ENCODE assay signal across 20 cellular contexts in the genomic region with DNA sequence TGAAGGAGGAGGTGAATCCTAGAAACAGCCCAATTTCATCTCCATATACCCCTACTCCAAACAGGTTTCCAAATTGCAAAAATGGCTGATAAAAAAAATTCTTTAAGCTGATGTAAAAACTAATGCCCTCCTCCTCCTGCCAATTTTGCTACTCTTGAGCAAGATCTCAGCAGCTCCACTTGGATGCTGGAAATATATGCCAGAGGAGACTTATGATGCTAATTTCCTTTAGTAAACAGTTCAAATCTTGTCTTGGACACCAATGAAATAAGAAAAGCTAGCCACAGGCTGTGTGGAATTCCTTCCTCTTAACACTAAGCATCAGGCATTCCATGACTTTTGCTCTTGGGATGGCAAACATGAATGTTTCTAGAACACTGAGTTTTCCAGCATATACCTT.
A peak's percentile ranks its signal among the peaks of the same experiment; 100 is the strongest.
DNase-seq lines count a peak whose midpoint lies in the region; ATAC-seq and TF ChIP-seq lines count a peak whose summit lies in the region.
"Had no signal": no experiment of that assay in that cellular context is flagged by ENCODE, and none has a peak within 500 bp of the region (broad histone marks: within the 10 kb centered on the region; RNA-seq: fewer than 3 reads in every experiment).

No MANE protein-coding gene starts in this region.

- in situ Hi-C loops in GM23248 (cut with MboI) (no loop called here), transverse colon (cut with MboI; ENCODE audit: low pct_ligation_motif_present in 1 of 4, low pct_unique_long_range_greater_than_20kb in 1 of 4, low sequenced_read_pairs in 3 of 4) (no loop called here)

- no peaks in the 10 kb centered on the region for H3F3A ChIP-seq in GM23248 (ENCODE audit: insufficient read depth)
- H3F3A ChIP-seq in GM23338 (replicated peaks; ENCODE audit: low read depth), result no peaks in the 10 kb centered on the region

- no peaks in the 10 kb centered on the region for H3K36me3 Mint-ChIP-seq in GM23338 (ENCODE audit: low read depth)
- H3K36me3 Mint-ChIP-seq: CD8-positive, alpha-beta memory T cell had no signal

- H3K9me3 ChIP-seq in GM23248 (ENCODE audit: low read depth) (no peaks in the 10 kb centered on the region), transverse colon (no peaks in the 10 kb centered on the region)
- H3K9me3 ChIP-seq: MG63 had no signal

- H3K79me2 ChIP-seq in GM23248 (ENCODE audit: insufficient read depth) (peaks cover 10% of the 10 kb centered on the region), GM23338 (replicated peaks; ENCODE audit: insufficient read depth) (peaks cover 14% of the 10 kb centered on the region)

- no peaks in the 10 kb centered on the region for H3K27me3 Mint-ChIP-seq in GM23338 (ENCODE audit: insufficient read depth, low read depth, poor library complexity)

- no peak for ATAC-seq in GM23338
- no peak for ATAC-seq in left ventricle myocardium superior
- ATAC-seq in HG03354 (IDR thresholded peaks at IDR 0.05; ENCODE audit: poor library complexity, severe bottlenecking, unreplicated experiment), result no peak
- no peak for ATAC-seq in GM18873 (IDR thresholded peaks at IDR 0.05; ENCODE audit: low FRiP score, unreplicated experiment)

- H3K9ac ChIP-seq in GM23248, result no peak overlapping the region

- no peak overlapping the region for H3K4me3 Mint-ChIP-seq in GM23338
- H3K4me3 Mint-ChIP-seq: CD8-positive, alpha-beta memory T cell had no signal

- no peaks in the 10 kb centered on the region for H3K9me2 ChIP-seq in GM23248 (ENCODE audit: insufficient read depth)
- H3K9me2 ChIP-seq in GM23338 (ENCODE audit: insufficient read depth), result 0 out of 2 replicates have a peak, but pooled peaks cover 4% of the 10 kb centered on the region

- no peaks in the 10 kb centered on the region for H3K9me3 Mint-ChIP-seq in GM23338
- H3K9me3 Mint-ChIP-seq: CD8-positive, alpha-beta memory T cell had no signal

- H3K27me3 ChIP-seq in GM23248 (replicated peaks; ENCODE audit: insufficient read depth) (no peaks in the 10 kb centered on the region), transverse colon (no peaks in the 10 kb centered on the region), GM23338 (ENCODE audit: insufficient read depth) (no peaks in the 10 kb centered on the region)
- H3K27me3 ChIP-seq: MG63 had no signal

- H3K27ac Mint-ChIP-seq in GM23338, result no peak overlapping the region

- TF ChIP-seq POLR2A in transverse colon (IDR thresholded peaks at IDR 0.05), result no peak

- TF ChIP-seq EP300 in transverse colon (IDR thresholded peaks at IDR 0.05; ENCODE audit: low read depth), result no peak

- H3K36me3 ChIP-seq in GM23248 (ENCODE audit: low read depth) (no peaks in the 10 kb centered on the region), transverse colon (no peaks in the 10 kb centered on the region), GM23338 (ENCODE audit: insufficient read depth) (no peaks in the 10 kb centered on the region)
- H3K36me3 ChIP-seq: MG63 had no signal

- H3K4me2 ChIP-seq in GM23248 (ENCODE audit: unreplicated experiment) (no peak overlapping the region), GM23338 (no peak overlapping the region)

- intact Hi-C loops in transverse colon (cut with DNase I; ENCODE audit: low total_unique reads) (no loop called here), left ventricle myocardium superior (cut with micrococcal nuclease) (no loop called here)

- H3K4me3 ChIP-seq in GM23248 (no peak overlapping the region), fibroblast of pulmonary artery (replicated peaks; ENCODE audit: low read depth, low read length) (no peak overlapping the region), transverse colon (no peak overlapping the region), GM23338 (no peak overlapping the region)
- H3K4me3 ChIP-seq: MG63 had no signal

- H4K20me1 ChIP-seq in GM23248 (ENCODE audit: insufficient read depth) (no peaks in the 10 kb centered on the region), GM23338 (replicated peaks; ENCODE audit: insufficient read depth) (peaks cover 4% of the 10 kb centered on the region)

- H2AFZ ChIP-seq in GM23248, result no peak overlapping the region
- no peak overlapping the region for H2AFZ ChIP-seq in GM23338

- H3K4me1 ChIP-seq in GM23248 (ENCODE audit: insufficient read depth) (no peaks in the 10 kb centered on the region; the same call in 1 of the 2 replicates), transverse colon (peaks cover 7 to 24% (median 17%) of the 10 kb centered on the region in 4 donors), GM23338 (ENCODE audit: insufficient read depth) (peaks cover 10% of the 10 kb centered on the region; the same call in 1 of the 2 replicates)

- TF ChIP-seq CTCF in fibroblast of pulmonary artery (IDR thresholded peaks at IDR 0.05; ENCODE audit: low read length, missing control alignments) (no peak), transverse colon (IDR thresholded peaks at IDR 0.05) (no peak), GM23338 (conservative IDR thresholded peaks at IDR 0.05; ENCODE audit: low read depth in 2 of 2) (no peak)

- H3K4me1 Mint-ChIP-seq in GM23338, result peaks cover 13% of the 10 kb centered on the region

- DNase-seq in GM23248 (peak; percentile 20), fibroblast of pulmonary artery (ENCODE audit: low read depth) (peak; percentile 23), transverse colon (no peak), GM23338 (ENCODE audit: low spot score) (no peak), left ventricle myocardium superior (no peak)
- DNase-seq: Calu3; CD8-positive, alpha-beta memory T cell; GDM1; H7; MG63; NCI-H1417 treated with DMSO at 0.1 percent for 48 hours; NCI-H187; NCI-H446 treated with DMSO at 0.1 percent for 48 hours; NCI-H526 treated with DMSO at 0.1 percent for 48 hours; OCI-M1; Right ventricle myocardium superior had no signal

- H3K27ac ChIP-seq in GM23248 (no peak overlapping the region), cingulate gyrus (ENCODE audit: low read depth, low read length) (peak overlapping the region; percentile 76), transverse colon (peak overlapping the region in 3 of 4 donors; percentile 36 to 68 (median 38)), GM23338 (ENCODE audit: low read depth) (no peak overlapping the region)
- H3K27ac ChIP-seq: C4-2B had no signal

TF ChIP-seq in GM23338, 12 proteins besides CTCF, POLR2A, EP300 and RAD21 (continues in another document):
- TF ChIP-seq EZH2phosphoT487 (IDR thresholded peaks at IDR 0.05; ENCODE audit: unreplicated experiment) (no peak), POLR2AphosphoS5 (IDR thresholded peaks at IDR 0.05; ENCODE audit: low read depth) (no peak), EZH2 (IDR thresholded peaks at IDR 0.05; ENCODE audit: low read depth, unreplicated experiment) (no peak), ZNF114 (CRISPR knock-in tag; IDR thresholded peaks at IDR 0.05) (no peak), ZNF331 (CRISPR knock-in tag; IDR thresholded peaks at IDR 0.05; ENCODE audit: low read depth) (no peak), REST (IDR thresholded peaks at IDR 0.05; ENCODE audit: unreplicated experiment) (no peak), ETS1 (IDR thresholded peaks at IDR 0.05) (no peak), NANOG (IDR thresholded peaks at IDR 0.05; ENCODE audit: borderline replicate concordance) (no peak), CREB1 (CRISPR knock-in tag; IDR thresholded peaks at IDR 0.05; ENCODE audit: low read depth) (no peak), JUNB (IDR thresholded peaks at IDR 0.05; ENCODE audit: unreplicated experiment) (no peak)

Comparison
In these comparisons a context has a peak if more than half of its experiments do, and no peak if none do; other contexts are left out.
1. DNase-seq: peak in GM23248 (single experiment) and fibroblast of pulmonary artery (single experiment); none in transverse colon (single experiment), GM23338 (single experiment) and left ventricle myocardium superior (single experiment).
2. H3K27ac ChIP-seq: peak in cingulate gyrus (single experiment) and transverse colon (3 of 4); none in GM23248 (single experiment) and GM23338 (single experiment).